Comparison of ENCODE assay signal across 10 cellular contexts in genomic region chr10:13684813-13685511, GRCh38.
DNase-seq lines count a peak whose midpoint lies in the region; ATAC-seq and TF ChIP-seq lines count a peak whose summit lies in the region.
"Had no signal": no experiment of that assay in that cellular context is flagged by ENCODE, and none has a peak within 500 bp of the region (broad histone marks: within the 10 kb centered on the region; RNA-seq: fewer than 3 reads in every experiment).

No MANE protein-coding gene starts in this region.

- H3K9me3 Mint-ChIP-seq in neural crest cell, result no peaks in the 10 kb centered on the region
- no peaks in the 10 kb centered on the region for H3K9me3 Mint-ChIP-seq in activated T-cell treated with anti-CD3 and anti-CD28 coated beads, Interleukin-2, amount 50 U/mL, for 24 hours
- no peaks in the 10 kb centered on the region for H3K9me3 Mint-ChIP-seq in activated naive CD8-positive, alpha-beta T cell treated with anti-CD3 and anti-CD28 coated beads, Interleukin-2, amount 50 U/mL, for 24 hours

- no peaks in the 10 kb centered on the region for H3K36me3 ChIP-seq in ACC112 (ENCODE audit: insufficient read depth, low read length)
- peaks cover 0 to 23% (median 0%) of the 10 kb centered on the region in 3 donors for H3K36me3 ChIP-seq in esophagus squamous epithelium
- H3K36me3 ChIP-seq: BLaER1 had no signal

- WGBS in esophagus squamous epithelium, 2 donors, result 32 to 34% methylated on average over 6 of the region's 6 CpGs

- no peaks in the 10 kb centered on the region for H3K79me2 ChIP-seq in ACC112 (ENCODE audit: control insufficient read depth, insufficient read depth, low read length, unreplicated experiment)

- no peak for TF ChIP-seq POLR2A in esophagus squamous epithelium (IDR thresholded peaks at IDR 0.05)

- H3K4me3 ChIP-seq in ACC112 (ENCODE audit: low read depth, low read length) (peak overlapping the region; percentile 40), esophagus squamous epithelium (no peak overlapping the region)
- H3K4me3 ChIP-seq: BLaER1 had no signal

- H3K27me3 ChIP-seq in ACC112 (ENCODE audit: insufficient read depth, low read length), result no peaks in the 10 kb centered on the region
- H3K27me3 ChIP-seq in esophagus squamous epithelium, result no peaks in the 10 kb centered on the region
- H3K27me3 ChIP-seq: BLaER1 had no signal

- no peak for ATAC-seq in activated naive CD8-positive, alpha-beta T cell treated with anti-CD3 and anti-CD28 coated beads, Interleukin-2, amount 50 U/mL, for 24 hours

- peak overlapping the region; percentile 16 for H2AFZ ChIP-seq in ACC112 (ENCODE audit: low read length, unreplicated experiment)

- no peaks in the 10 kb centered on the region for H3K9me3 ChIP-seq in esophagus squamous epithelium
- H3K9me3 ChIP-seq: BLaER1 had no signal

- DNase-seq in RPMI7951 (ENCODE audit: low read depth), result peak; percentile 38
- DNase-seq in esophagus squamous epithelium (lab: John Stamatoyannopoulos, UW), result no peak
- DNase-seq in neural crest cell (ENCODE audit: low read depth, low spot score), result no peak
- no peak for DNase-seq in activated T-cell treated with anti-CD3 and anti-CD28 coated beads, Interleukin-2, amount 50 U/mL, for 24 hours
- DNase-seq in activated naive CD8-positive, alpha-beta T cell treated with anti-CD3 and anti-CD28 coated beads, Interleukin-2, amount 50 U/mL, for 24 hours, result no peak
- no peak for DNase-seq in DMS153 (lab: John Stamatoyannopoulos, UW)
- DNase-seq in HUDEP-2 (lab: John Stamatoyannopoulos, UW; ENCODE audit: unreplicated experiment in 76 of 76), result no peak
- DNase-seq: NCI-H146 had no signal

- H3K27ac ChIP-seq in ACC112 (ENCODE audit: low read depth, low read length), result peak overlapping the region; percentile 86
- peak overlapping the region in 3 of 4 donors; percentile 60 to 82 (median 74) for H3K27ac ChIP-seq in esophagus squamous epithelium
- H3K27ac ChIP-seq: BLaER1 had no signal

- H3K4me1 Mint-ChIP-seq in neural crest cell, result peaks cover 34% of the 10 kb centered on the region
- H3K4me1 Mint-ChIP-seq in activated T-cell treated with anti-CD3 and anti-CD28 coated beads, Interleukin-2, amount 50 U/mL, for 24 hours (ENCODE audit: low read depth), result no peaks in the 10 kb centered on the region
- no peaks in the 10 kb centered on the region for H3K4me1 Mint-ChIP-seq in activated naive CD8-positive, alpha-beta T cell treated with anti-CD3 and anti-CD28 coated beads, Interleukin-2, amount 50 U/mL, for 24 hours

- peaks cover 22% of the 10 kb centered on the region for H3K36me3 Mint-ChIP-seq in neural crest cell (ENCODE audit: low read depth)
- no peaks in the 10 kb centered on the region for H3K36me3 Mint-ChIP-seq in activated T-cell treated with anti-CD3 and anti-CD28 coated beads, Interleukin-2, amount 50 U/mL, for 24 hours (ENCODE audit: low read depth)
- no peaks in the 10 kb centered on the region for H3K36me3 Mint-ChIP-seq in activated naive CD8-positive, alpha-beta T cell treated with anti-CD3 and anti-CD28 coated beads, Interleukin-2, amount 50 U/mL, for 24 hours (ENCODE audit: low read depth)

- peak overlapping the region; percentile 98 for H3K27ac Mint-ChIP-seq in neural crest cell (ENCODE audit: unreplicated experiment)
- no peak overlapping the region for H3K27ac Mint-ChIP-seq in activated T-cell treated with anti-CD3 and anti-CD28 coated beads, Interleukin-2, amount 50 U/mL, for 24 hours
- no peak overlapping the region for H3K27ac Mint-ChIP-seq in activated naive CD8-positive, alpha-beta T cell treated with anti-CD3 and anti-CD28 coated beads, Interleukin-2, amount 50 U/mL, for 24 hours

- intact Hi-C loops in esophagus squamous epithelium (cut with DNase I), result no loop called here

- no peaks in the 10 kb centered on the region for H3K27me3 Mint-ChIP-seq in neural crest cell (ENCODE audit: low read depth)
- peaks cover 5% of the 10 kb centered on the region for H3K27me3 Mint-ChIP-seq in activated T-cell treated with anti-CD3 and anti-CD28 coated beads, Interleukin-2, amount 50 U/mL, for 24 hours
- H3K27me3 Mint-ChIP-seq in activated naive CD8-positive, alpha-beta T cell treated with anti-CD3 and anti-CD28 coated beads, Interleukin-2, amount 50 U/mL, for 24 hours, result no peaks in the 10 kb centered on the region

- H3K4me1 ChIP-seq in ACC112 (ENCODE audit: control insufficient read depth, insufficient read depth, low read length, unreplicated experiment), result peaks cover 39% of the 10 kb centered on the region
- H3K4me1 ChIP-seq in esophagus squamous epithelium, result peaks cover 9 to 88% (median 47%) of the 10 kb centered on the region in 3 donors

- peak overlapping the region; percentile 74 for H3K4me3 Mint-ChIP-seq in neural crest cell
- no peak overlapping the region for H3K4me3 Mint-ChIP-seq in activated T-cell treated with anti-CD3 and anti-CD28 coated beads, Interleukin-2, amount 50 U/mL, for 24 hours
- no peak overlapping the region for H3K4me3 Mint-ChIP-seq in activated naive CD8-positive, alpha-beta T cell treated with anti-CD3 and anti-CD28 coated beads, Interleukin-2, amount 50 U/mL, for 24 hours

- TF ChIP-seq CTCF in esophagus squamous epithelium (IDR thresholded peaks at IDR 0.05) (no peak), neural crest cell (conservative IDR thresholded peaks at IDR 0.05) (no peak)
